In the genomic region with DNA sequence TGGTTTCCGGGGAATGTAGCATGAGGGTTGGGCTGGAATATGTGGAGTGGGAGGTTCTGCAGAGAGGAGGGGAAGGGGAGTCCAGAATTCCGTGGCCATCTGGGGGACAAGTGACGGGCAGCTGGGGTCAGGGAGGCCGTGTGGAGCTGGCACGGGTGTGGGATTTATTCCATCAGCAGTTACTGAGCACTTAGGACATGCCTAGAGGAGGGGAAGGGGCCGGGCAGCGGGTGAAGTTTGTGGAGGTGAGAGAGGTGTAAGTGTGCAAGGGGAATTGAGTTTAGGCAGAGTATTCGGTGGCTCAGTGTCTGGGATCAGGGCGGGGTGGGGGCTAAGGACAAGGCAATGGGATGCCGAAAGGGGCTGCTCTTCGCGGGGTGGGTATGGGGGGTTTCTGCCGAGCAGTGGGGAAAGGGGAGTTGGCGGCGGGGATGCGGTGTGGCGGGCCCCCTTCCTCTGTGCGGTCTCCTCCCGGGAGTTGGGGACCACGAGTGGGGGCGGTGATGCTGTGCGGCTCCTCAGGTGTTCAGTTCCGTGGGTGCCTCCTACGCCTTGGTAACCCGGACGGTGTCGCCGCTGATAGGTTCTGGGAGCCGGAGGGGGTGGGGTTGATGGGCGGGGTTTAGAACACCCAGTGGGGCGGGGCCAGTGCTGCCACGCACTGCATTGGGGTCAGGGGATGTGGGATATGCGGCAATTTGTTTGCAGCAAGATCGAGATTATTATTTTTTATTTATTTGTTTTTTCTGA, we compare ENCODE assay signal across 9 cellular contexts. TPM values are rescaled to one million over a fixed set of nuclear protein-coding genes. Genes with fewer than 3 reads are reported as not detected.
DNase-seq lines count a peak whose midpoint lies in the region; ATAC-seq and TF ChIP-seq lines count a peak whose summit lies in the region.
"Had no signal": no experiment of that assay in that cellular context is flagged by ENCODE, and none has a peak within 500 bp of the region (broad histone marks: within the 10 kb centered on the region; RNA-seq: fewer than 3 reads in every experiment).

No MANE protein-coding gene starts in this region.

- DNase-seq in GM19240 (ENCODE audit: insufficient read length, low spot score) (peak; percentile 60), amygdala (lab: John Stamatoyannopoulos, UW) (peak in 47 of 56 donors; percentile 12 to 81 (median 50)), posterior vena cava (ENCODE audit: low spot score) (no peak)
- DNase-seq in stimulated activated CD4-positive, alpha-beta T cell treated with anti-CD3 and anti-CD28 coated beads, Interleukin-4, amount 100 ng/mL, for 1 hour: peak; percentile 66

- no peaks in the 10 kb centered on the region for H3K36me3 ChIP-seq in SU-DHL-6 (ENCODE audit: low read length)
- H3K36me3 ChIP-seq in iPS-18a (ENCODE audit: control insufficient read depth, low read depth, low read length): no peaks in the 10 kb centered on the region

- H3K79me2 ChIP-seq in SU-DHL-6 (ENCODE audit: insufficient read depth, low read length): 0 out of 2 replicates have a peak, but pooled peaks cover 2% of the 10 kb centered on the region

- H3K27me3 ChIP-seq in SU-DHL-6 (ENCODE audit: low read length): no peaks in the 10 kb centered on the region
- H3K27me3 ChIP-seq in iPS-18a (ENCODE audit: control insufficient read depth, insufficient read depth, low read length): peaks cover 6% of the 10 kb centered on the region

- H3K27ac ChIP-seq in SU-DHL-6 (ENCODE audit: low read depth, low read length) (no peak overlapping the region), iPS-18a (ENCODE audit: low read length) (no peak overlapping the region)
- H3K27ac ChIP-seq: psoas muscle had no signal

- no peaks in the 10 kb centered on the region for H3K9me3 ChIP-seq in SU-DHL-6 (ENCODE audit: insufficient read depth, low read length)
- H3K9me3 ChIP-seq in iPS-18a (ENCODE audit: control insufficient read depth, low read depth, low read length): no peaks in the 10 kb centered on the region
- H3K9me3 ChIP-seq: psoas muscle had no signal

- no peaks in the 10 kb centered on the region for H4K20me1 ChIP-seq in SU-DHL-6 (ENCODE audit: low read depth, low read length)

- H3K4me1 ChIP-seq in iPS-18a (ENCODE audit: control insufficient read depth, low read depth, low read length): peaks cover 4% of the 10 kb centered on the region
- H3K4me1 ChIP-seq: psoas muscle had no signal

- H3K4me2 ChIP-seq in SU-DHL-6 (ENCODE audit: low read depth, low read length, poor library complexity, severe bottlenecking): peak overlapping the region; percentile 17

- no peaks in the 10 kb centered on the region for H3F3A ChIP-seq in SU-DHL-6 (ENCODE audit: insufficient read depth)

- no peaks in the 10 kb centered on the region for H3K9me2 ChIP-seq in SU-DHL-6 (replicated peaks; ENCODE audit: insufficient read depth, low read length)

- ATAC-seq in GM21423 (IDR thresholded peaks at IDR 0.05; ENCODE audit: unreplicated experiment): no peak
- ATAC-seq in GM19324 (IDR thresholded peaks at IDR 0.05; ENCODE audit: low FRiP score, unreplicated experiment): no peak

- intact Hi-C loops in posterior vena cava (cut with DNase I): no loop called here

- no peak for TF ChIP-seq CTCF in SU-DHL-6 (IDR thresholded peaks at IDR 0.05; ENCODE audit: insufficient read depth, low read length, poor library complexity, severe bottlenecking)

- no peak overlapping the region for H3K4me3 ChIP-seq in SU-DHL-6 (ENCODE audit: insufficient read depth, low read length, poor library complexity, severe bottlenecking)
- H3K4me3 ChIP-seq in iPS-18a (ENCODE audit: low read length): peak overlapping the region; percentile 73
- H3K4me3 ChIP-seq: psoas muscle had no signal

- no peak overlapping the region for H3K9ac ChIP-seq in SU-DHL-6 (ENCODE audit: low read length)
- peak overlapping the region; percentile 15 for H3K9ac ChIP-seq in iPS-18a (ENCODE audit: low read length)

- H2AFZ ChIP-seq in SU-DHL-6 (ENCODE audit: low read depth, low read length, severe bottlenecking): no peak overlapping the region

RNA-seq across cellular contexts. Expression of a gene that starts 5.4 kb away (rescaled TPM):
- total RNA-seq in posterior vena cava: 10 to 100 TPM in 1 of 2 donors, 1 to 10 TPM in 1; 10.0 to 12.9 TPM

RNA-seq across cellular contexts. Expression of a gene that starts 22.2 kb away (rescaled TPM):
- total RNA-seq in posterior vena cava: not detected

RNA-seq across cellular contexts. Expression of a gene that starts 27.0 kb away (rescaled TPM):
- total RNA-seq in posterior vena cava: 1 to 10 TPM; 7.9 to 8.0 TPM

RNA-seq across cellular contexts. Expression of a gene that starts 40.1 kb away (rescaled TPM):
- not detected for total RNA-seq in posterior vena cava
- total RNA-seq: psoas muscle had no signal
